11 cellular contexts compared by ENCODE assay signal in the genomic region with DNA sequence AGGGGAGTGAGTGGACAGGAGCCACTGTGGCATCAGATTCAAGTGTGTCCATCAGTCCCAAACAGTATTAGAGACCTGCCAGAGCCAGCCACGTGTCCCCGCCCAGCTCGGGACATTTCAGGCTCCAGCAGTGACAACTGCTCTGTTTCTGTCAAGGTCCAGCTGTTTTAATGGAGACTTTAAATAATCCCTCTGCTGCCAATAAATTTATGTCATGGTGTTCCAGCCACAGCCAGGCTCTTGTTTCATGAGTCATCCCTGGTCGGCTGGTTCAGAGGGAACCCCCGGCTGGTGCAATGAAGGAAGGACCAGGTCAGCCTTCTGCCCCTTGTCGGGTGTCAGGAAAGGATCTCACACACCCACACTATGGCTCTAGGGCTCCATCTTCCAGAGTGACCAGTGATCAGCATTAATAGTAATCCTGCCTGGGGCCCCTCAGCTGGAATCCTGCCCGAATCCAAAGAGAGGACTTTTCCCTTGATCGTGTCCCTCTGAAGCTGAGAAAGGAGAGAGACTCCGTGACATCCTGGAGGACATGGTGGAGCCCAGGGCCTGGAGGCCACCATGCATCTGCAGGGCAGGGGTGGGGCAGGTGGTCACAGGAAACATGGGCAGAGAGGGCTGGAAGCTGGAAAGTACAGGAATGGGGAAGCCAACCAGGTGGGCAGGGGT.
DNase-seq lines count a peak whose midpoint lies in the region; ATAC-seq lines count a peak whose summit lies in the region.
"Had no signal": no experiment of that assay in that cellular context is flagged by ENCODE, and none has a peak within 500 bp of the region (broad histone marks: within the 10 kb centered on the region; RNA-seq: fewer than 3 reads in every experiment).

No MANE protein-coding gene starts in this region.

- peak; percentile 37 for DNase-seq in activated CD8-positive, alpha-beta memory T cell treated with anti-CD3 and anti-CD28 coated beads for 24 hours
- DNase-seq in activated CD8-positive, alpha-beta memory T cell treated with anti-CD3 and anti-CD28 coated beads, Interleukin-2, amount 50 U/mL, for 4 hours, result no peak
- peak; percentile 68 for DNase-seq in astrocyte of the hippocampus (ENCODE audit: low read depth, low spot score)
- DNase-seq in iris pigment epithelial cell (ENCODE audit: low read depth), result peak; percentile 64
- DNase-seq in ureter (ENCODE audit: low spot score), result peak; percentile 49
- DNase-seq in UCSD-AML1 (lab: John Stamatoyannopoulos, UW; ENCODE audit: unreplicated experiment), result no peak
- no peak for DNase-seq in NCI-H1092 (lab: John Stamatoyannopoulos, UW)
- DNase-seq: activated CD8-positive, alpha-beta T cell treated with anti-CD3 and anti-CD28 coated beads for 36 hours; midbrain; NCI-H526 had no signal

- ATAC-seq in HG02642 (IDR thresholded peaks at IDR 0.05; ENCODE audit: poor library complexity, unreplicated experiment), result no peak
- ATAC-seq: activated CD8-positive, alpha-beta T cell treated with anti-CD3 and anti-CD28 coated beads for 36 hours had no signal

Comparison
In these comparisons a context has a peak if more than half of its experiments do, and no peak if none do; other contexts are left out.
1. DNase-seq: peak in activated CD8-positive, alpha-beta memory T cell treated with anti-CD3 and anti-CD28 coated beads for 24 hours (single experiment), astrocyte of the hippocampus (single experiment), iris pigment epithelial cell (single experiment) and ureter (single experiment); none in activated CD8-positive, alpha-beta memory T cell treated with anti-CD3 and anti-CD28 coated beads, Interleukin-2, amount 50 U/mL, for 4 hours (single experiment), UCSD-AML1 (single experiment) and NCI-H1092 (single experiment).